8 cellular contexts compared by ENCODE assay signal in the genomic region with DNA sequence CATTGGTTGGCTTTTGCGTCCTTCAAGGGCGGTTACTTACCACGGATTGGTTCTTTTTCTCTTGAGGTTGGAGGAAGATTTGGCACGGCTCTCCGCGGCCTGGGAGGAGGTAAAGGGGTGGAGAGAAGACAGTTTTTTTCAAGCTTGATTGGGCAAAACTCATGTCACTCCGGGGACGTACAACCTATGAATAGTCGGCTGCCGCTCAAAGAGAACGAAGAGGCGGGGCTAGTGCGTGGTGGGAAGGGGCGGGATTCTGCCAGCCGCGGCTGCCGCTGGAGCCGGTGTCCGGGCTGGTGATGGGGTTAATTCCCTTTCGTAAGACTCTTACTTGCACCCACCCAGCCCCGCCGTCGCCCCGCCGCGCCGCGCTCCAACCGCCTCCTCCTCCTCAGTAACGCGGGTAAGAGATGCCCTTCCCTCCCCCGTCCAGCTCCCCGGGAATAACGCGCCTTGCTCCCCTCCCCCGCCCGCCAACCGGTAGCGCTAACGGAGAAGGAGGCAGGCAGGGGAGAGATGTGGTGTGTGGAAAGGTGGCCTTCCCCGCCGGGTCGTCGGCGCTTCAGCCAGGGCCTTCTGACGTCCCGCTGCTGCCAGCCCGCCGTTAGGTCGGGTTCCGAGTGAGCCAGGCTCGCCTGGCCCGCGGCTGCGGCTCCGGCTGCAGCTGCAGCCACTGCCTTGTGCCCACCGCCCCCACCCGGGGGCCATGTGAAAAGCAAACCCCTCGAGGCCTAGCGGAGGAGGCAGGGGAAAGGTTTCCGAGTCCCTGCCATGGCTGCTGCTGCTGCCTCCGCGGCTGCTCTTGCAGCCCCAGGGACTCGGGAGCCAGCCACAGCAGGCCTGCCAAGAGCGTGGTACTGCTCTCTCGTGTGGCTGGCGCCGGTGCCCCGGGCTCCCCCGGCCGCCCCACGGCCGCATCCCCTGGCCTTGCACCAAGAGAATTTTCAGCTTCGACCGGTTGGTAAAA. TPM values are rescaled to one million over a fixed set of nuclear protein-coding genes. Genes with fewer than 3 reads are reported as not detected.
A peak's percentile ranks its signal among the peaks of the same experiment; 100 is the strongest.
DNase-seq lines count a peak whose midpoint lies in the region; ATAC-seq and TF ChIP-seq lines count a peak whose summit lies in the region.

Gene R3HDM1 (plus strand): TSS at position 254 of the 967 bp plus-strand sequence. CDS start 73,362 bp downstream, outside the sequence.

- H3K9me3 ChIP-seq in lower lobe of right lung, result no peaks in the 10 kb centered on the region

- intact Hi-C loops in lower lobe of right lung (cut with DNase I), result no loop called here

- no peaks in the 10 kb centered on the region for H3K27me3 ChIP-seq in lower lobe of right lung (ENCODE audit: low read depth)

- peaks cover 22% of the 10 kb centered on the region for H3K4me1 ChIP-seq in lower lobe of right lung

- H3K4me3 ChIP-seq in lower lobe of right lung, result peak within 1 kb of the TSS; percentile 93

- DNase-seq in COLO668 (lab: John Stamatoyannopoulos, UW; ENCODE audit: unreplicated experiment), result peak; percentile 98
- peak; percentile 100 for DNase-seq in HS-27A (ENCODE audit: low read depth)
- DNase-seq in NK-92 (lab: John Stamatoyannopoulos, UW; ENCODE audit: unreplicated experiment), result peak; percentile 89
- DNase-seq in activated CD8-positive, alpha-beta memory T cell treated with anti-CD3 and anti-CD28 coated beads for 1 hour (ENCODE audit: extremely low read depth in 1 of 2, low read depth in 1 of 2), result peak; percentile 82 to 91
- DNase-seq in effector CD4-positive, alpha-beta T cell, result peak; percentile 94
- DNase-seq in lower lobe of right lung, result peak; percentile 95
- peak; percentile 87 to 96 (median 94) for DNase-seq in stimulated activated CD4-positive, alpha-beta T cell treated with anti-CD3 and anti-CD28 coated beads, TNF-alpha, amount 100 ng/mL, for 24 hours (ENCODE audit: low read depth in 3 of 3)

- peak; percentile 11 for TF ChIP-seq CTCF in lower lobe of right lung (IDR thresholded peaks at IDR 0.05)

- peak within 1 kb of the TSS; percentile 93 for H3K27ac ChIP-seq in lower lobe of right lung

- ATAC-seq in GM19467 (IDR thresholded peaks at IDR 0.05; ENCODE audit: unreplicated experiment) (peak; percentile 78), lower lobe of right lung (peak; percentile 97)

- H3K36me3 ChIP-seq in lower lobe of right lung, result no peaks in the 10 kb centered on the region

RNA-seq across cellular contexts. Expression of gene R3HDM1, which starts in this region (rescaled TPM):
- total RNA-seq in lower lobe of right lung, result 22.1 TPM

Comparison
In these comparisons a context has a peak if more than half of its experiments do, and no peak if none do; other contexts are left out.
1. Peak in every context shown above with its lines: DNase-seq, ATAC-seq, H3K4me3 ChIP-seq and H3K27ac ChIP-seq.